Comparison of ENCODE assay signal across 8 cellular contexts in the genomic region with DNA sequence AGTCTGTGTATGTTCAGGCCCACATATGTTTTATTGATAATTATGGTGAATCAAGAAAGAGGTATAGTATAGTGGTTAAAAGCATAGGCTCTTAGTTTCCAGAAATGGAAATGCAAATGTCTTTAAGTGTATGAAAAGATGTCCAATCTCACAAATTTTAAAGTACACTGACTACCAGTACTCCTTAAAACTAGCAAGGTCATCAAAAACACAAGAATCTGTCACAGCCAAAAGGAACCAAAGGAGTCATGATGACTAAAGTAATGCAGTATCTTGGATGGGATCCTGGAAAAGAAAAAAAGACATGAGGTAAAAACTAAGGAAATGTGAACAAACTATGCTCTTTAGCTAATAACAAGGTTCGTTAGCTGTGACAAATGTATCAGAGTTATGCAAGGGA. TPM values are rescaled to one million over a fixed set of nuclear protein-coding genes. Genes with fewer than 3 reads are reported as not detected.
DNase-seq lines count a peak whose midpoint lies in the region; ATAC-seq lines count a peak whose summit lies in the region.

No MANE protein-coding gene starts in this region.

- H3K27me3 Mint-ChIP-seq in activated T-cell treated with anti-CD3 and anti-CD28 coated beads, Interleukin-2, amount 50 U/mL, for 24 hours: peaks cover 40% of the 10 kb centered on the region
- no peaks in the 10 kb centered on the region for H3K27me3 Mint-ChIP-seq in activated CD8-positive, alpha-beta T cell treated with anti-CD3 and anti-CD28 coated beads, Interleukin-2, amount 10 ng/mL, durations not matched to agents 7 days and 5 days (ENCODE audit: low read depth)
- H3K27me3 Mint-ChIP-seq in immature natural killer cell (ENCODE audit: low read depth in 3 of 3): peaks cover 0 to 6% (median 3%) of the 10 kb centered on the region in 3 donors

- no peak for ATAC-seq in activated CD8-positive, alpha-beta T cell treated with anti-CD3 and anti-CD28 coated beads, Interleukin-2, amount 10 ng/mL, durations not matched to agents 7 days and 5 days
- ATAC-seq in HG03097 (IDR thresholded peaks at IDR 0.05; ENCODE audit: low FRiP score, unreplicated experiment): no peak

- H3K4me1 Mint-ChIP-seq in activated T-cell treated with anti-CD3 and anti-CD28 coated beads, Interleukin-2, amount 50 U/mL, for 24 hours (ENCODE audit: low read depth): peaks cover 18% of the 10 kb centered on the region
- peaks cover 13% of the 10 kb centered on the region for H3K4me1 Mint-ChIP-seq in activated CD8-positive, alpha-beta T cell treated with anti-CD3 and anti-CD28 coated beads, Interleukin-2, amount 10 ng/mL, durations not matched to agents 7 days and 5 days (ENCODE audit: low read depth)
- peaks cover 12 to 23% of the 10 kb centered on the region in 2 donors for H3K4me1 Mint-ChIP-seq in immature natural killer cell

- H3K4me1 ChIP-seq in subcutaneous abdominal adipose tissue (ENCODE audit: control insufficient read depth in 5 of 5, insufficient read depth in 5 of 5, low read length in 5 of 5): peaks cover 0 to 9% (median 8%) of the 10 kb centered on the region in 5 donors

- POLR2A ChIA-PET in activated CD8-positive, alpha-beta T cell treated with anti-CD3 and anti-CD28 coated beads, Interleukin-2, amount 10 ng/mL, durations not matched to agents 7 days and 5 days (lab: Charles Lee): interaction anchor here (1.4 kb wide), 1 partner anchor 509 kb away, joined by 6 read pairs; the partner anchor contains the start of gene PRPS1

- H3K4me3 Mint-ChIP-seq in activated T-cell treated with anti-CD3 and anti-CD28 coated beads, Interleukin-2, amount 50 U/mL, for 24 hours: peak overlapping the region; percentile 93
- H3K4me3 Mint-ChIP-seq in activated CD8-positive, alpha-beta T cell treated with anti-CD3 and anti-CD28 coated beads, Interleukin-2, amount 10 ng/mL, durations not matched to agents 7 days and 5 days: peak overlapping the region; percentile 98
- peak overlapping the region; percentile 96 to 97 (median 97) for H3K4me3 Mint-ChIP-seq in immature natural killer cell

- no peaks in the 10 kb centered on the region for H3K9me3 ChIP-seq in subcutaneous abdominal adipose tissue (ENCODE audit: control insufficient read depth in 5 of 5, low read length in 5 of 5)

- H3K27ac Mint-ChIP-seq in activated T-cell treated with anti-CD3 and anti-CD28 coated beads, Interleukin-2, amount 50 U/mL, for 24 hours: peak overlapping the region; percentile 95
- H3K27ac Mint-ChIP-seq in activated CD8-positive, alpha-beta T cell treated with anti-CD3 and anti-CD28 coated beads, Interleukin-2, amount 10 ng/mL, durations not matched to agents 7 days and 5 days: peak overlapping the region; percentile 98
- H3K27ac Mint-ChIP-seq in immature natural killer cell: peak overlapping the region; percentile 85 to 94 (median 90)

- no peak overlapping the region for H3K9ac ChIP-seq in subcutaneous abdominal adipose tissue (ENCODE audit: low read length in 5 of 5)

- CTCF ChIA-PET in activated CD8-positive, alpha-beta T cell treated with anti-CD3 and anti-CD28 coated beads, Interleukin-2, amount 10 ng/mL, durations not matched to agents 7 days and 5 days (lab: Charles Lee): no interaction called here

- peaks cover 7 to 18% (median 11%) of the 10 kb centered on the region in 5 donors for H3K36me3 ChIP-seq in subcutaneous abdominal adipose tissue (ENCODE audit: control insufficient read depth in 5 of 5, insufficient read depth in 5 of 5, low read length in 5 of 5)

- DNase-seq in activated T-cell treated with anti-CD3 and anti-CD28 coated beads, Interleukin-2, amount 50 U/mL, for 24 hours: no peak
- DNase-seq in activated T-cell treated with anti-CD3 and anti-CD28 coated beads for 4 hours: no peak
- DNase-seq in activated CD8-positive, alpha-beta T cell treated with anti-CD3 and anti-CD28 coated beads, Interleukin-2, amount 10 ng/mL, durations not matched to agents 7 days and 5 days: no peak
- DNase-seq in immature natural killer cell: no peak
- DNase-seq in NCI-H1436 (lab: John Stamatoyannopoulos, UW): no peak
- DNase-seq in germinal center (ENCODE audit: low spot score): no peak

- H3K36me3 Mint-ChIP-seq in activated T-cell treated with anti-CD3 and anti-CD28 coated beads, Interleukin-2, amount 50 U/mL, for 24 hours (ENCODE audit: low read depth): peaks cover 28% of the 10 kb centered on the region
- peaks cover 30% of the 10 kb centered on the region for H3K36me3 Mint-ChIP-seq in activated CD8-positive, alpha-beta T cell treated with anti-CD3 and anti-CD28 coated beads, Interleukin-2, amount 10 ng/mL, durations not matched to agents 7 days and 5 days (ENCODE audit: low read depth)
- peaks cover under 1 to 8% (median 4%) of the 10 kb centered on the region in 3 donors for H3K36me3 Mint-ChIP-seq in immature natural killer cell

- peaks cover 0 to 3% (median 0%) of the 10 kb centered on the region in 5 donors for H3K27me3 ChIP-seq in subcutaneous abdominal adipose tissue (ENCODE audit: control insufficient read depth in 5 of 5, insufficient read depth in 4 of 5, low read length in 5 of 5)

- no peak overlapping the region for H3K27ac ChIP-seq in subcutaneous abdominal adipose tissue (ENCODE audit: low read depth, low read length)

- H3K4me3 ChIP-seq in subcutaneous abdominal adipose tissue (ENCODE audit: low read depth in 1 of 5, low read length in 5 of 5): peak overlapping the region in 4 of 5 donors; percentile 69 to 85 (median 82)

- H3K9me3 Mint-ChIP-seq in activated T-cell treated with anti-CD3 and anti-CD28 coated beads, Interleukin-2, amount 50 U/mL, for 24 hours: no peaks in the 10 kb centered on the region
- no peaks in the 10 kb centered on the region for H3K9me3 Mint-ChIP-seq in activated CD8-positive, alpha-beta T cell treated with anti-CD3 and anti-CD28 coated beads, Interleukin-2, amount 10 ng/mL, durations not matched to agents 7 days and 5 days (ENCODE audit: insufficient read depth)
- H3K9me3 Mint-ChIP-seq in immature natural killer cell: no peaks in the 10 kb centered on the region

RNA-seq across cellular contexts. Expression of gene RBM41, which starts 0.7 kb away (rescaled TPM):
- 10 to 100 TPM; 12.9 to 15.2 TPM for total RNA-seq in activated CD8-positive, alpha-beta T cell treated with anti-CD3 and anti-CD28 coated beads, Interleukin-2, amount 10 ng/mL, durations not matched to agents 7 days and 5 days
- 10 to 100 TPM in 2 of 3 donors, 1 to 10 TPM in 1; 7.7 to 16.7 (median 12.0) TPM for polyA plus RNA-seq in immature natural killer cell
